Comparison of ENCODE assay signal across 19 cellular contexts in the genomic region with DNA sequence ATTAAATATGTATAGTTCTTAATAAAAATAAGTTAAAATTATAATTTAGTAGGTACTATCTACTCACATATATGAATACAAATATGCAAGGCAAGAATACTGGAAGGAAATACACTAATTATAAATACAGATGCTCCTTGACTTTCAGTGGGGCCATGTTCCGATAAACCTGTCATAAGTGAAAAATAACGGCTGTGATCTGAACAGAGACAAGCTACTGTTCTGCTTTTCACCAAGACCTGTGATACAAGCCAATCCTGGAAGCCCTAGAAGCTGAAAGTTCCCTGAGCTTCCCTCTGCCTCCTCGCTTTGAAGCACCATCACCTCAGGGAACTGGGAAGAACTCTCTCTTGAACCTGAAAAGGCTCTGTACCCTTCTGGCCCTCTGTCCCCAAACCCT. TPM values are rescaled to one million over a fixed set of nuclear protein-coding genes. Genes with fewer than 3 reads are reported as not detected.
A peak's percentile ranks its signal among the peaks of the same experiment; 100 is the strongest.
DNase-seq lines count a peak whose midpoint lies in the region; FAIRE-seq lines count a peak whose summit lies in the region.
"Had no signal": no experiment of that assay in that cellular context is flagged by ENCODE, and none has a peak within 500 bp of the region (broad histone marks: within the 10 kb centered on the region; RNA-seq: fewer than 3 reads in every experiment).

No MANE protein-coding gene starts in this region.

- no peak overlapping the region for H3K14ac ChIP-seq in mesenchymal stem cell (ENCODE audit: low read length in 2 of 2)

- no peaks in the 10 kb centered on the region for H3K4me1 ChIP-seq in mesenchymal stem cell (ENCODE audit: control insufficient read depth, insufficient read depth, low read depth, low read length)
- H3K4me1 ChIP-seq: A549 had no signal

- H3K4me2 ChIP-seq in mesenchymal stem cell (ENCODE audit: low read length, poor library complexity, severe bottlenecking) = no peak overlapping the region
- H3K4me2 ChIP-seq: A549, BLaER1 had no signal

- H2AK5ac ChIP-seq in mesenchymal stem cell (ENCODE audit: low read length, severe bottlenecking) = peak overlapping the region; percentile 54

- H4K8ac ChIP-seq in mesenchymal stem cell (ENCODE audit: low read length) = no peak overlapping the region

- no peak for FAIRE-seq in frontal cortex (lab: Jason Lieb, UNC)
- FAIRE-seq: A549, G401.6, GM12891, H54 had no signal

- no peak overlapping the region for H2BK120ac ChIP-seq in mesenchymal stem cell (ENCODE audit: low read depth, low read length)

- H3K9me3 ChIP-seq in mesenchymal stem cell (ENCODE audit: control insufficient read depth, low read length) = no peaks in the 10 kb centered on the region
- H3K9me3 ChIP-seq: A549, BLaER1 had no signal

- WGBS in mesenchymal stem cell = 89% methylated on average over 3 of the region's 3 CpGs

- H3K18ac ChIP-seq in mesenchymal stem cell (ENCODE audit: low read depth in 1 of 2, low read length in 2 of 2) = no peak overlapping the region

- no peak overlapping the region for H3K4ac ChIP-seq in mesenchymal stem cell (ENCODE audit: low read depth in 1 of 2, low read length in 2 of 2)

- no peak overlapping the region for H3K23ac ChIP-seq in mesenchymal stem cell (ENCODE audit: low read length in 2 of 2)

- H3K79me1 ChIP-seq in mesenchymal stem cell (replicated peaks; ENCODE audit: low read length, poor library complexity, severe bottlenecking) = no peaks in the 10 kb centered on the region

- H2AFZ ChIP-seq in mesenchymal stem cell (ENCODE audit: low read depth, low read length) = no peak overlapping the region

- in situ Hi-C loops in ACHN (cut with HindIII; ENCODE audit: low pct_ligation_motif_present, low pct_unique_long_range_greater_than_20kb, low sequenced_read_pairs) = no loop called here

- no peaks in the 10 kb centered on the region for H3K27me3 ChIP-seq in mesenchymal stem cell (ENCODE audit: control insufficient read depth in 1 of 2, insufficient read depth in 1 of 2, low read length in 2 of 2)
- H3K27me3 ChIP-seq: BLaER1 had no signal

- H2BK5ac ChIP-seq in mesenchymal stem cell (ENCODE audit: low read depth, low read length, poor library complexity, severe bottlenecking) = no peak overlapping the region

- no peak overlapping the region for H2BK15ac ChIP-seq in mesenchymal stem cell (ENCODE audit: low read depth, poor library complexity, severe bottlenecking)

- DNase-seq in DMS79 treated with DMSO at 0.1 percent for 48 hours (lab: John Stamatoyannopoulos, UW) (peak; percentile 6), DMS79 (lab: John Stamatoyannopoulos, UW) (no peak), ecto neural progenitor cell (ENCODE audit: low spot score) (peak; percentile 29), mesenchymal stem cell (no peak), frontal cortex (ENCODE audit: low spot score in 2 of 2) (no peak), ACHN (no peak), T1000 (lab: John Stamatoyannopoulos, UW) (no peak)
- DNase-seq: Calu3, GM23248, HCEC 1CT, KBM-7 had no signal

- H3K4me3 ChIP-seq in mesenchymal stem cell (ENCODE audit: insufficient read depth in 1 of 2, low read depth in 1 of 2, low read length in 2 of 2) = no peak overlapping the region
- H3K4me3 ChIP-seq: A549, BLaER1, GM23248 had no signal

- H3K36me3 ChIP-seq in mesenchymal stem cell (ENCODE audit: control insufficient read depth in 1 of 2, insufficient read depth in 2 of 2, low read depth in 1 of 2, low read length in 2 of 2) = peaks cover 0 to 4% of the 10 kb centered on the region in 2 experiments
- H3K36me3 ChIP-seq: BLaER1 had no signal

- H2BK12ac ChIP-seq in mesenchymal stem cell (ENCODE audit: low read length in 2 of 2) = no peak overlapping the region

- H3K9ac ChIP-seq in mesenchymal stem cell (ENCODE audit: low read length) = no peak overlapping the region
- H3K9ac ChIP-seq: BLaER1, GM23248 had no signal

- H4K91ac ChIP-seq in mesenchymal stem cell (ENCODE audit: low read length) = no peak overlapping the region

- no peak overlapping the region for H3K27ac ChIP-seq in mesenchymal stem cell (ENCODE audit: low read length, poor library complexity, severe bottlenecking)
- H3K27ac ChIP-seq: 22Rv1, A549, BLaER1, GM23248, HL-60 had no signal

RNA-seq across cellular contexts. Expression of a gene that starts 55.4 kb away (rescaled TPM):
- polyA plus RNA-seq in mesenchymal stem cell (2013, experiment 1 of 2) = 61.3 TPM
- 60.4 TPM for polyA plus RNA-seq in mesenchymal stem cell (2013, experiment 2 of 2)
- total RNA-seq in frontal cortex = 2.4 TPM
- total RNA-seq: CD8-positive, alpha-beta T cell had no signal

Comparison
In these comparisons a context has a peak if more than half of its experiments do, and no peak if none do; other contexts are left out.
1. DNase-seq: peak in DMS79 treated with DMSO at 0.1 percent for 48 hours (single experiment) and ecto neural progenitor cell (single experiment); none in DMS79 (single experiment), mesenchymal stem cell (single experiment), frontal cortex (0 of 2), ACHN (single experiment) and T1000 (single experiment).